In genomic region chr11:16738949-16739262, GRCh38 we compare ENCODE assay signal across 8 cellular contexts. TPM values are rescaled to one million over a fixed set of nuclear protein-coding genes. Genes with fewer than 3 reads are reported as not detected.
A peak's percentile ranks its signal among the peaks of the same experiment; 100 is the strongest.
DNase-seq lines count a peak whose midpoint lies in the region; ATAC-seq lines count a peak whose summit lies in the region.

No MANE protein-coding gene starts in this region.

- no peak overlapping the region for H3K27ac Mint-ChIP-seq in CD4-positive, alpha-beta memory T cell

- peaks cover 3% of the 10 kb centered on the region for H3K79me1 ChIP-seq in neuronal stem cell (ENCODE audit: low read depth, low read length)

- peak overlapping the region; percentile 70 to 95 for H3K4me3 ChIP-seq in CD4-positive, alpha-beta memory T cell (ENCODE audit: low read length in 2 of 2)
- H3K4me3 ChIP-seq in neuronal stem cell (ENCODE audit: low read length in 2 of 2) = peak overlapping the region; percentile 86 to 89

- no peak overlapping the region for H2BK5ac ChIP-seq in neuronal stem cell (ENCODE audit: low read length)

- H2BK120ac ChIP-seq in neuronal stem cell (ENCODE audit: low read depth, low read length) = no peak overlapping the region

- H4K8ac ChIP-seq in neuronal stem cell (ENCODE audit: low read depth, low read length) = no peak overlapping the region

- H3K18ac ChIP-seq in neuronal stem cell (ENCODE audit: low read length) = peak overlapping the region; percentile 92

- no peak overlapping the region for H2BK12ac ChIP-seq in neuronal stem cell (ENCODE audit: low read length)

- peak; percentile 2 for ATAC-seq in HG03025 (IDR thresholded peaks at IDR 0.05; ENCODE audit: low FRiP score, unreplicated experiment)
- ATAC-seq in GM21360 (IDR thresholded peaks at IDR 0.05; ENCODE audit: unreplicated experiment) = no peak

- H2AFZ ChIP-seq in neuronal stem cell (ENCODE audit: low read length) = peak overlapping the region; percentile 87

- CTCF ChIA-PET in CD4-positive, alpha-beta memory T cell (lab: Charles Lee; ENCODE audit: partially characterized antibody) = no interaction called here

- no peaks in the 10 kb centered on the region for H3K9me3 ChIP-seq in CD4-positive, alpha-beta memory T cell (ENCODE audit: control insufficient read depth in 1 of 2, low read length in 2 of 2)
- peaks cover 3 to 23% of the 10 kb centered on the region in 2 donors for H3K9me3 ChIP-seq in neuronal stem cell (replicated peaks in 1 of 2; ENCODE audit: control insufficient read depth in 2 of 2, insufficient read depth in 1 of 2, low read depth in 1 of 2, low read length in 2 of 2)

- H2BK15ac ChIP-seq in neuronal stem cell (ENCODE audit: low read length) = no peak overlapping the region

- H3K4me1 ChIP-seq in CD4-positive, alpha-beta memory T cell (ENCODE audit: insufficient read depth, low read length) = peaks cover 44% of the 10 kb centered on the region
- H3K4me1 ChIP-seq in neuronal stem cell (ENCODE audit: control insufficient read depth in 2 of 2, insufficient read depth in 1 of 2, low read depth in 1 of 2, low read length in 2 of 2) = no peaks in the 10 kb centered on the region

- H3K9ac ChIP-seq in neuronal stem cell (ENCODE audit: low read depth, low read length, poor library complexity) = peak overlapping the region; percentile 98

- H3K23ac ChIP-seq in neuronal stem cell (ENCODE audit: low read depth, low read length, poor library complexity) = no peak overlapping the region

- peak overlapping the region; percentile 58 for H3K4me2 ChIP-seq in neuronal stem cell (ENCODE audit: insufficient read depth, low read length, poor library complexity, severe bottlenecking)

- no peaks in the 10 kb centered on the region for H3K9me3 Mint-ChIP-seq in CD4-positive, alpha-beta memory T cell

- H3K4me1 Mint-ChIP-seq in CD4-positive, alpha-beta memory T cell = peaks cover 18 to 34% (median 24%) of the 10 kb centered on the region in 4 donors

- no peak overlapping the region for H3K4ac ChIP-seq in neuronal stem cell (ENCODE audit: low read length)

- POLR2A ChIA-PET in CD4-positive, alpha-beta memory T cell (lab: Charles Lee; ENCODE audit: partially characterized antibody) = interaction anchor here (1.0 to 3.9 kb wide), 7 partner anchors 11 to 469 kb away, joined by 3 to 31 read pairs (median 6); partner anchors contain the start of genes PIK3C2A and RPS13

- no peaks in the 10 kb centered on the region for H3K27me3 ChIP-seq in CD4-positive, alpha-beta memory T cell (ENCODE audit: insufficient read depth, low read length)
- no peaks in the 10 kb centered on the region for H3K27me3 ChIP-seq in neuronal stem cell (ENCODE audit: control insufficient read depth in 3 of 3, insufficient read depth in 3 of 3, low read depth in 1 of 3, low read length in 3 of 3)

- DNase-seq in CD4-positive, alpha-beta memory T cell = no peak
- DNase-seq in neuronal stem cell (ENCODE audit: low spot score) = no peak
- DNase-seq in COR-L47 (lab: John Stamatoyannopoulos, UW) = no peak
- DNase-seq in KG1 (lab: John Stamatoyannopoulos, UW) = no peak
- DNase-seq in RKO (ENCODE audit: low spot score) = no peak

- H3K27me3 Mint-ChIP-seq in CD4-positive, alpha-beta memory T cell = no peaks in the 10 kb centered on the region

- H3K14ac ChIP-seq in neuronal stem cell (ENCODE audit: low read length) = no peak overlapping the region

- peak overlapping the region; percentile 99 for H3K27ac ChIP-seq in CD4-positive, alpha-beta memory T cell (ENCODE audit: low read depth, low read length)
- peak overlapping the region; percentile 87 for H3K27ac ChIP-seq in cingulate gyrus (ENCODE audit: low read depth, low read length)
- H3K27ac ChIP-seq in neuronal stem cell (replicated peaks; ENCODE audit: low read length) = peak overlapping the region; percentile 17

- WGBS in neuronal stem cell (ENCODE audit: extremely low coverage in 2 of 2, insufficient read length in 2 of 2, insufficient replicate concordance in 1 of 2), 2 donors = no CpG with 5 or more reads among the region's 14 CpGs

- peaks cover 8 to 20% of the 10 kb centered on the region in 2 donors for H3K36me3 Mint-ChIP-seq in CD4-positive, alpha-beta memory T cell

- no peak overlapping the region for H4K91ac ChIP-seq in neuronal stem cell (ENCODE audit: low read depth, low read length, poor library complexity)

- H3K4me3 Mint-ChIP-seq in CD4-positive, alpha-beta memory T cell = no peak overlapping the region

- intact Hi-C loops in CD4-positive, alpha-beta memory T cell (cut with micrococcal nuclease) = loop anchor here (1.0 to 2.0 kb wide), 4 partner anchors 132 to 537 kb away; partner anchors contain the start of genes NUCB2, PIK3C2A and RPS13

- H2AK5ac ChIP-seq in neuronal stem cell (ENCODE audit: low read depth, low read length) = peak overlapping the region; percentile 38

- H3K36me3 ChIP-seq in CD4-positive, alpha-beta memory T cell (ENCODE audit: insufficient read depth, low read length) = no peaks in the 10 kb centered on the region
- peaks cover 4 to 39% of the 10 kb centered on the region in 2 donors for H3K36me3 ChIP-seq in neuronal stem cell (replicated peaks in 1 of 2; ENCODE audit: control insufficient read depth in 2 of 2, insufficient read depth in 2 of 2, low read length in 2 of 2)

RNA-seq across cellular contexts. Expression of gene C11orf58, which starts 0.5 kb away (rescaled TPM):
- 100 to 1,000 TPM; 145 to 148 TPM for total RNA-seq in CD4-positive, alpha-beta memory T cell
- 100 to 1,000 TPM; 167 to 221 TPM for polyA plus RNA-seq in CD4-positive, alpha-beta memory T cell
- 205 TPM for polyA plus RNA-seq in neuronal stem cell (2013, experiment 1 of 2)
- polyA plus RNA-seq in neuronal stem cell (2013, experiment 2 of 2) = 208 TPM

Comparison
In these comparisons a context has a peak if more than half of its experiments do, and no peak if none do; other contexts are left out.
1. H3K27ac ChIP-seq: peak in every context shown above with its lines; median percentile 99 in CD4-positive, alpha-beta memory T cell; 87 in cingulate gyrus; 17 in neuronal stem cell.